ENCODE assay signal across 8 cellular contexts in the genomic region with DNA sequence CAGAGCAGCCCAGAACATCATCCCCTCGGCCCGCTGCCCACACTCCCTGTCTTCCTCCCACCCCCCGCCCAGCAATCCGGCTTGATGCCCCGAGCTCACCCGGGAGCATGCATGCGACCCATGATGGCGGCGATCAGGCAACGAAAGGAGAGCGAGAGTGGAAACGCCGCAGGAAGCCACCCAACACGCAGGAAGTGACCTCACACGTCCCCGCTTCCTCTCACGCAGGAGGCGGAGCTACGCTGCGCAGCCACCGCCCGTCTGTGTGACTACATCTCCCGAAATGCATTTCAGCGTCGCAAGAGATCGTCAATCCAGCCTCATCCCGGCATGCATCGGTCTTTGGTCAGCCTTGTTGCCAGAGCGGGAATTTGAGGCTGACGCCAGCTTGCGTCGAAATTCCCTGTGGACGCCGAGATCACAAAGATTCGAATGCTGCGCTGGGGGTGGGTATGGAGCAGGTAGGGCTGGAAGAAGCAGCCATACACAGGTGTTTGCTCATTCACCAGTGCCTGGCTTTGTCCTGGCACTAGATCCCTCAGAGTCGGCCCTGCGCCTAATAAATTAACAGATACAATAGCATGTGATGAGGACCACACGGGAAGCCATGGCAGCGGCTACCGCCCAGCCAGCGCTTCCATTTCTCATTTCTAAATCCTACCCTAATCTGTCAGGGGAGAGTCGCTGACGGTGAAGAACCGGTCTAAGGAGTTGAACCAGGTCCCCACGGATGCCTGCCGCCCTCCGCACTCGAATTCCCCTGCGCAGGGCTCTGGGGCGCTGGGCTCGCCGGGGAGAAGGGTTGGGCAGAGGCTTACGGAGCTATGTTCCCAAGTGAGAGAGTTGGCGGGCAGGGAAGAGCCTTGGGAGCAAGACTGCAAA. TPM values are rescaled to one million over a fixed set of nuclear protein-coding genes. Genes with fewer than 3 reads are reported as not detected.
DNase-seq lines count a peak whose midpoint lies in the region; ATAC-seq and TF ChIP-seq lines count a peak whose summit lies in the region.

Gene RPS13 (minus strand): TSS at position 148 of the 882 bp plus-strand sequence. CDS start 26 bp downstream, at position 122.

- peak within 1 kb of the TSS; percentile 98 for H3K27ac Mint-ChIP-seq in activated CD4-positive, alpha-beta T cell treated with anti-CD3 and anti-CD28 coated beads for 36 hours

- no peak for TF ChIP-seq CTCF in choroid plexus epithelial cell (conservative IDR thresholded peaks at IDR 0.05; ENCODE audit: low read depth, low read length)

- POLR2A ChIA-PET in activated CD4-positive, alpha-beta T cell treated with anti-CD3 and anti-CD28 coated beads for 36 hours (lab: Charles Lee): interaction anchor here (0.6 to 2.8 kb wide), 14 partner anchors 63 to 1318 kb away, joined by 3 to 21 read pairs (median 3); partner anchors contain the start of genes C11orf58, LDHA, NUCB2 and PIK3C2A

- peaks cover 56% of the 10 kb centered on the region for H3K36me3 Mint-ChIP-seq in activated CD4-positive, alpha-beta T cell treated with anti-CD3 and anti-CD28 coated beads for 36 hours (ENCODE audit: low read depth)

- H3K4me3 Mint-ChIP-seq in activated CD4-positive, alpha-beta T cell treated with anti-CD3 and anti-CD28 coated beads for 36 hours: peak within 1 kb of the TSS; percentile 100

- peak; percentile 100 for DNase-seq in Ammon's horn (ENCODE audit: low spot score)
- peak; percentile 86 for DNase-seq in GM19238 (ENCODE audit: insufficient read length, low spot score)
- peak; percentile 96 to 98 for DNase-seq in NCI-H524 (lab: John Stamatoyannopoulos, UW)
- DNase-seq in activated CD4-positive, alpha-beta T cell treated with anti-CD3 and anti-CD28 coated beads for 36 hours: peak; percentile 97
- peak; percentile 99 for DNase-seq in choroid plexus epithelial cell (ENCODE audit: low read depth)
- DNase-seq in kidney glomerular epithelial cell (lab: John Stamatoyannopoulos, UW): peak; percentile 97
- peak; percentile 77 to 83 for DNase-seq in stimulated activated CD4-positive, alpha-beta T cell treated with anti-CD3 and anti-CD28 coated beads, Interleukin-1b, Interleukin-23, amount 100 ng/mL, for 1 hour (ENCODE audit: low read depth in 2 of 2)

- ATAC-seq in HG03442 (IDR thresholded peaks at IDR 0.05; ENCODE audit: unreplicated experiment): peak; percentile 98
- peak; percentile 97 for ATAC-seq in activated CD4-positive, alpha-beta T cell treated with anti-CD3 and anti-CD28 coated beads for 36 hours

- H3K27me3 Mint-ChIP-seq in activated CD4-positive, alpha-beta T cell treated with anti-CD3 and anti-CD28 coated beads for 36 hours: no peaks in the 10 kb centered on the region

- CTCF ChIA-PET in activated CD4-positive, alpha-beta T cell treated with anti-CD3 and anti-CD28 coated beads for 36 hours (lab: Charles Lee): interaction anchor here (0.6 to 2.6 kb wide), 8 partner anchors 12 to 451 kb away, joined by 3 to 12 read pairs (median 4); no protein-coding TSS in a partner anchor

- H3K9me3 Mint-ChIP-seq in activated CD4-positive, alpha-beta T cell treated with anti-CD3 and anti-CD28 coated beads for 36 hours (ENCODE audit: low read depth): no peaks in the 10 kb centered on the region

- peaks cover 30% of the 10 kb centered on the region for H3K4me1 Mint-ChIP-seq in activated CD4-positive, alpha-beta T cell treated with anti-CD3 and anti-CD28 coated beads for 36 hours

- intact Hi-C loops in activated CD4-positive, alpha-beta T cell treated with anti-CD3 and anti-CD28 coated beads for 36 hours (cut with DNase I, micrococcal nuclease): loop anchor here (1.0 to 10.0 kb wide), 13 partner anchors 63 to 1555 kb away; partner anchors contain the start of genes C11orf58 (in 2 of the 2), GTF2H1 (in 1 of the 2), HPS5 (in 1 of the 2) and NUCB2 (in 1 of the 2)

- H3K4me3 ChIP-seq in choroid plexus epithelial cell (ENCODE audit: low read depth, low read length): peak within 1 kb of the TSS; percentile 99

RNA-seq across cellular contexts. Expression of gene RPS13, which starts in this region (rescaled TPM):
- 1,000 to 10,000 TPM; 1,242 to 1,685 TPM for total RNA-seq in activated CD4-positive, alpha-beta T cell treated with anti-CD3 and anti-CD28 coated beads for 36 hours

Comparison
In these comparisons a context has a peak if more than half of its experiments do, and no peak if none do; other contexts are left out.
1. Peak in every context shown above with its lines: DNase-seq, ATAC-seq and H3K4me3 ChIP-seq.